Comparison of ENCODE assay signal across 8 cellular contexts in genomic region chr15:75694241-75695182, GRCh38. TPM values are rescaled to one million over a fixed set of nuclear protein-coding genes. Genes with fewer than 3 reads are reported as not detected.
DNase-seq lines count a peak whose midpoint lies in the region; ATAC-seq and TF ChIP-seq lines count a peak whose summit lies in the region.

No MANE protein-coding gene starts in this region.

- H3K27ac ChIP-seq in BLaER1, result peak overlapping the region; percentile 84
- peak overlapping the region; percentile 95 to 98 for H3K27ac ChIP-seq in coronary artery
- H3K27ac ChIP-seq in right lobe of liver, result no peak overlapping the region
- peak overlapping the region; percentile 83 for H3K27ac ChIP-seq in temporal lobe (ENCODE audit: low read depth, low read length)

- H3K4me1 ChIP-seq in BLaER1 (peaks cover 93% of the 10 kb centered on the region), right lobe of liver (no peaks in the 10 kb centered on the region)

- H3K4me3 ChIP-seq in BLaER1 (peak overlapping the region; percentile 37), coronary artery (peak overlapping the region; percentile 21), right lobe of liver (no peak overlapping the region)

- no peaks in the 10 kb centered on the region for H3K36me3 ChIP-seq in BLaER1
- no peaks in the 10 kb centered on the region for H3K36me3 ChIP-seq in right lobe of liver

- TF ChIP-seq POLR2A in right lobe of liver (IDR thresholded peaks at IDR 0.05), result no peak

- intact Hi-C loops in right lobe of liver (cut with DNase I), result no loop called here

- 57% methylated on average over 8 of the region's 20 CpGs for WGBS in right lobe of liver (ENCODE audit: insufficient coverage, low coverage, low lambda C conversion rate, missing lambda C conversion rate)

- H3K27me3 ChIP-seq in BLaER1, result no peaks in the 10 kb centered on the region
- no peaks in the 10 kb centered on the region for H3K27me3 ChIP-seq in right lobe of liver

- DNase-seq in HCEC 1CT (peak; percentile 98), OCI-M1 (lab: John Stamatoyannopoulos, UW) (peak; percentile 97), coronary artery (ENCODE audit: low spot score) (peak; percentile 96), right lobe of liver (peak in 1 of 3 donors; percentile 44)
- DNase-seq in stimulated activated naive CD4-positive, alpha-beta T cell (lab: John Stamatoyannopoulos, UW), result no peak

- TF ChIP-seq CTCF in coronary artery (IDR thresholded peaks at IDR 0.05) (no peak), right lobe of liver (IDR thresholded peaks at IDR 0.05) (peak in 1 of 4 donors; percentile 14)

- H3K9me3 ChIP-seq in BLaER1 (no peaks in the 10 kb centered on the region), right lobe of liver (no peaks in the 10 kb centered on the region)

- ATAC-seq in right lobe of liver (peak; percentile 12 to 57 (median 38)), HG02884 (IDR thresholded peaks at IDR 0.05; ENCODE audit: unreplicated experiment) (no peak)

- H3K4me2 ChIP-seq in BLaER1, result peak overlapping the region; percentile 94

- H4K20me1 ChIP-seq in BLaER1, result no peaks in the 10 kb centered on the region

- H3K9ac ChIP-seq in BLaER1, result peak overlapping the region; percentile 68

RNA-seq across cellular contexts. Expression of gene CSPG4, which starts 18.1 kb away (rescaled TPM):
- under 1 TPM; 0.12 to 0.29 (median 0.20) TPM for total RNA-seq in right lobe of liver
- total RNA-seq in temporal lobe, result 6.6 TPM

RNA-seq across cellular contexts. Expression of gene SNX33, which starts 46.8 kb away (rescaled TPM):
- total RNA-seq in right lobe of liver (10 to 100 TPM; 12.0 to 17.2 (median 14.2) TPM), temporal lobe (1.7 TPM)

RNA-seq across cellular contexts. Expression of gene IMP3, which starts 54.5 kb away (rescaled TPM):
- total RNA-seq in right lobe of liver (100 to 1,000 TPM in 2 of 6 experiments, 10 to 100 TPM in 4; 37.7 to 192 (median 44.4) TPM), temporal lobe (27.3 TPM)

Comparison
In these comparisons a context has a peak if more than half of its experiments do, and no peak if none do; other contexts are left out.
1. H3K27ac ChIP-seq: peak in BLaER1 (single experiment), coronary artery (2 of 2) and temporal lobe (single experiment); none in right lobe of liver (0 of 3).
2. H3K4me3 ChIP-seq: peak in BLaER1 (single experiment) and coronary artery (single experiment); none in right lobe of liver (0 of 3).
3. DNase-seq: peak in HCEC 1CT (single experiment), OCI-M1 (single experiment) and coronary artery (single experiment); none in stimulated activated naive CD4-positive, alpha-beta T cell (0 of 6).